In genomic region chr12:51429705-51430104, GRCh38 we compare ENCODE assay signal across 20 cellular contexts.
DNase-seq lines count a peak whose midpoint lies in the region; ATAC-seq and TF ChIP-seq lines count a peak whose summit lies in the region.
"Had no signal": no experiment of that assay in that cellular context is flagged by ENCODE, and none has a peak within 500 bp of the region (broad histone marks: within the 10 kb centered on the region; RNA-seq: fewer than 3 reads in every experiment).

No MANE protein-coding gene starts in this region.

- no peaks in the 10 kb centered on the region for H3K27me3 Mint-ChIP-seq in activated naive CD4-positive, alpha-beta T cell treated with anti-CD3 and anti-CD28 coated beads, Interleukin-2, amount 50 U/mL, for 24 hours
- H3K27me3 Mint-ChIP-seq in activated naive CD4-positive, alpha-beta T cell treated with anti-CD3 and anti-CD28 coated beads, Interleukin-2, amount 10 ng/mL, durations not matched to agents 7 days and 5 days, result peaks cover 33% of the 10 kb centered on the region
- H3K27me3 Mint-ChIP-seq in memory B cell, result no peaks in the 10 kb centered on the region
- H3K27me3 Mint-ChIP-seq: CD4-positive, alpha-beta memory T cell; T-cell had no signal

- peaks cover 18% of the 10 kb centered on the region for H3K4me1 ChIP-seq in MM.1S (ENCODE audit: low read length)

- no peak overlapping the region for H2AFZ ChIP-seq in MM.1S (ENCODE audit: low read length)
- H2AFZ ChIP-seq: GM23338 had no signal

- no peaks in the 10 kb centered on the region for H3K36me3 Mint-ChIP-seq in activated naive CD4-positive, alpha-beta T cell treated with anti-CD3 and anti-CD28 coated beads, Interleukin-2, amount 50 U/mL, for 24 hours
- H3K36me3 Mint-ChIP-seq in activated naive CD4-positive, alpha-beta T cell treated with anti-CD3 and anti-CD28 coated beads, Interleukin-2, amount 10 ng/mL, durations not matched to agents 7 days and 5 days, result peaks cover 3% of the 10 kb centered on the region
- no peaks in the 10 kb centered on the region for H3K36me3 Mint-ChIP-seq in memory B cell
- H3K36me3 Mint-ChIP-seq: CD4-positive, alpha-beta memory T cell; T-cell had no signal

- no peaks in the 10 kb centered on the region for H3K4me1 Mint-ChIP-seq in activated naive CD4-positive, alpha-beta T cell treated with anti-CD3 and anti-CD28 coated beads, Interleukin-2, amount 50 U/mL, for 24 hours
- H3K4me1 Mint-ChIP-seq in activated naive CD4-positive, alpha-beta T cell treated with anti-CD3 and anti-CD28 coated beads, Interleukin-2, amount 10 ng/mL, durations not matched to agents 7 days and 5 days, result peaks cover 45% of the 10 kb centered on the region
- peaks cover 11% of the 10 kb centered on the region for H3K4me1 Mint-ChIP-seq in memory B cell

- H3K9me3 ChIP-seq in MM.1S (replicated peaks; ENCODE audit: insufficient read depth, low read length), result no peaks in the 10 kb centered on the region
- H3K9me3 ChIP-seq: BLaER1 treated with 17β-estradiol and CSF1 and Interleukin-3, amounts not matched to agents 10 nM and 100 nM; HAP-1; Peyer's patch had no signal

- H3K27ac ChIP-seq in MM.1S (ENCODE audit: low read length), result no peak overlapping the region
- H3K27ac ChIP-seq: BLaER1 treated with 17β-estradiol and CSF1 and Interleukin-3, amounts not matched to agents 10 nM and 100 nM; HL-60; Peyer's patch had no signal

- ATAC-seq in memory B cell (ENCODE audit: low read depth), result peak; percentile 51
- ATAC-seq in HG03159 (IDR thresholded peaks at IDR 0.05; ENCODE audit: unreplicated experiment), result no peak
- ATAC-seq: GM23338, HepG2, T-cell had no signal

- H3K9me2 ChIP-seq in MM.1S (replicated peaks; ENCODE audit: insufficient read depth, low read length), result no peaks in the 10 kb centered on the region

- peak overlapping the region; percentile 6; the same call in 1 of the 2 replicates for H3K4me2 ChIP-seq in MM.1S (ENCODE audit: low read depth, low read length)
- H3K4me2 ChIP-seq: GM23338 had no signal

- no peak overlapping the region for H3K4me3 Mint-ChIP-seq in activated naive CD4-positive, alpha-beta T cell treated with anti-CD3 and anti-CD28 coated beads, Interleukin-2, amount 50 U/mL, for 24 hours
- no peak overlapping the region for H3K4me3 Mint-ChIP-seq in activated naive CD4-positive, alpha-beta T cell treated with anti-CD3 and anti-CD28 coated beads, Interleukin-2, amount 10 ng/mL, durations not matched to agents 7 days and 5 days
- no peak overlapping the region for H3K4me3 Mint-ChIP-seq in memory B cell
- H3K4me3 Mint-ChIP-seq: CD4-positive, alpha-beta memory T cell; GM23338; T-cell had no signal

- no peaks in the 10 kb centered on the region for H3K9me3 Mint-ChIP-seq in activated naive CD4-positive, alpha-beta T cell treated with anti-CD3 and anti-CD28 coated beads, Interleukin-2, amount 50 U/mL, for 24 hours
- no peaks in the 10 kb centered on the region for H3K9me3 Mint-ChIP-seq in activated naive CD4-positive, alpha-beta T cell treated with anti-CD3 and anti-CD28 coated beads, Interleukin-2, amount 10 ng/mL, durations not matched to agents 7 days and 5 days
- H3K9me3 Mint-ChIP-seq in memory B cell, result no peaks in the 10 kb centered on the region
- H3K9me3 Mint-ChIP-seq: CD4-positive, alpha-beta memory T cell; GM23338; T-cell had no signal

- no peak for DNase-seq in activated naive CD4-positive, alpha-beta T cell treated with anti-CD3 and anti-CD28 coated beads, Interleukin-2, amount 10 ng/mL, durations not matched to agents 7 days and 5 days
- DNase-seq in MM.1S (peak; percentile 33), memory B cell (ENCODE audit: low spot score in 2 of 2) (no peak), HuH-7.5 (ENCODE audit: low spot score) (no peak), NCI-H69 (lab: John Stamatoyannopoulos, UW) (no peak), NCI-H526 treated with DMSO at 0.1 percent for 48 hours (lab: John Stamatoyannopoulos, UW) (no peak)
- DNase-seq: CD4-positive, alpha-beta memory T cell; KG1; NCI-H1105; NCI-H2171; NCI-H446 treated with DMSO at 0.1 percent for 48 hours; Peyer's patch; T-cell had no signal

- H3K27me3 ChIP-seq in MM.1S (replicated peaks; ENCODE audit: insufficient read depth, low read length), result no peaks in the 10 kb centered on the region
- H3K27me3 ChIP-seq: Peyer's patch had no signal

- no peak overlapping the region for H3K4me3 ChIP-seq in MM.1S (ENCODE audit: low read length)
- H3K4me3 ChIP-seq: BLaER1 treated with 17β-estradiol and CSF1 and Interleukin-3, amounts not matched to agents 10 nM and 100 nM; GM23338; HAP-1; Peyer's patch had no signal

- H3K36me3 ChIP-seq in MM.1S (replicated peaks; ENCODE audit: insufficient read depth, low read length), result no peaks in the 10 kb centered on the region
- H3K36me3 ChIP-seq: BLaER1 treated with 17β-estradiol and CSF1 and Interleukin-3, amounts not matched to agents 10 nM and 100 nM; HAP-1; Peyer's patch had no signal

- peak overlapping the region; percentile 49 for H3K27ac Mint-ChIP-seq in activated naive CD4-positive, alpha-beta T cell treated with anti-CD3 and anti-CD28 coated beads, Interleukin-2, amount 50 U/mL, for 24 hours
- H3K27ac Mint-ChIP-seq in activated naive CD4-positive, alpha-beta T cell treated with anti-CD3 and anti-CD28 coated beads, Interleukin-2, amount 10 ng/mL, durations not matched to agents 7 days and 5 days, result no peak overlapping the region
- H3K27ac Mint-ChIP-seq in memory B cell, result no peak overlapping the region
- H3K27ac Mint-ChIP-seq: GM23338, T-cell had no signal

- no peak for TF ChIP-seq CTCF in MM.1S (IDR thresholded peaks at IDR 0.05; ENCODE audit: low read length)

- CTCF ChIA-PET in activated naive CD4-positive, alpha-beta T cell treated with anti-CD3 and anti-CD28 coated beads, Interleukin-2, amount 10 ng/mL, durations not matched to agents 7 days and 5 days (lab: Charles Lee), result interaction anchor here (0.6 to 13.9 kb wide), 4 partner anchors 10 to 395 kb away, joined by 3 to 199 read pairs (median 4); no protein-coding TSS in a partner anchor

- no peaks in the 10 kb centered on the region for H4K20me1 ChIP-seq in MM.1S (ENCODE audit: insufficient read depth, low read length)
- H4K20me1 ChIP-seq: BLaER1 treated with 17β-estradiol and CSF1 and Interleukin-3, amounts not matched to agents 10 nM and 100 nM had no signal

- H3F3A ChIP-seq in MM.1S (ENCODE audit: insufficient read depth, low read length), result no peaks in the 10 kb centered on the region

- H3K79me2 ChIP-seq in MM.1S (ENCODE audit: low read length), result no peaks in the 10 kb centered on the region

- no peak overlapping the region for H3K9ac ChIP-seq in MM.1S (ENCODE audit: low read length)
- H3K9ac ChIP-seq: BLaER1 treated with 17β-estradiol and CSF1 and Interleukin-3, amounts not matched to agents 10 nM and 100 nM had no signal
